20 cellular contexts compared by ENCODE assay signal in genomic region chr10:13399752-13400151, GRCh38. TPM values are rescaled to one million over a fixed set of nuclear protein-coding genes. Genes with fewer than 3 reads are reported as not detected.
A peak's percentile ranks its signal among the peaks of the same experiment; 100 is the strongest.
DNase-seq lines count a peak whose midpoint lies in the region; FAIRE-seq and TF ChIP-seq lines count a peak whose summit lies in the region.
"Had no signal": no experiment of that assay in that cellular context is flagged by ENCODE, and none has a peak within 500 bp of the region (broad histone marks: within the 10 kb centered on the region; RNA-seq: fewer than 3 reads in every experiment).

No MANE protein-coding gene starts in this region.

- no peaks in the 10 kb centered on the region for H3K27me3 ChIP-seq in H1 (replicated peaks in 1 of 4; ENCODE audit: control insufficient read depth in 3 of 4, extremely low read depth in 1 of 4, insufficient read depth in 3 of 4, low read length in 3 of 4)
- no peaks in the 10 kb centered on the region for H3K27me3 ChIP-seq in SK-N-SH (ENCODE audit: insufficient read depth)
- H3K27me3 ChIP-seq: BE2C, BLaER1 had no signal

- TF ChIP-seq POLR2A in H1 (IDR thresholded peaks at IDR 0.05; ENCODE audit: control extremely low read depth in 1 of 2, low read depth in 2 of 2, low read length in 2 of 2), result no peak

- H4K91ac ChIP-seq in H1 (replicated peaks; ENCODE audit: insufficient read length, low read length), result no peak overlapping the region

- no peak overlapping the region for H3K14ac ChIP-seq in H1 (ENCODE audit: insufficient read length)

- no peaks in the 10 kb centered on the region for H3K23me2 ChIP-seq in H1 (ENCODE audit: low read depth, low read length)

- H3K9me3 ChIP-seq in H1 (ENCODE audit: insufficient read depth in 2 of 2, low read depth in 1 of 2, low read length in 1 of 2), result peaks cover 5 to 6% of the 10 kb centered on the region in 2 experiments; a peak in 3 of 4 replicates
- no peaks in the 10 kb centered on the region for H3K9me3 ChIP-seq in SK-N-SH
- H3K9me3 ChIP-seq: BE2C had no signal

- H3K4ac ChIP-seq in H1 (replicated peaks; ENCODE audit: insufficient read length, low read depth, low read length), result peak overlapping the region; percentile 36

- TF ChIP-seq RAD21 in H1 (IDR thresholded peaks at IDR 0.05 in 1 of 2, conservative IDR thresholded peaks at IDR 0.05 in 1 of 2; ENCODE audit: low read depth in 2 of 2, low read length in 2 of 2), result no peak
- no peak for TF ChIP-seq RAD21 in SK-N-SH (IDR thresholded peaks at IDR 0.05; ENCODE audit: low read length)

- no peaks in the 10 kb centered on the region for H4K20me1 ChIP-seq in H1 (replicated peaks in 1 of 2; ENCODE audit: control insufficient read depth in 1 of 2, insufficient read depth in 2 of 2, low read length in 2 of 2)
- no peaks in the 10 kb centered on the region for H4K20me1 ChIP-seq in SK-N-SH (ENCODE audit: insufficient read depth)
- H4K20me1 ChIP-seq: BLaER1 had no signal

- TF ChIP-seq CTCF in C4-2B (conservative IDR thresholded peaks at IDR 0.05), result no peak
- TF ChIP-seq CTCF in LNCaP clone FGC (IDR thresholded peaks at IDR 0.05; ENCODE audit: control insufficient read depth, extremely low read depth, insufficient read depth), result no peak
- no peak for TF ChIP-seq CTCF in H1 (IDR thresholded peaks at IDR 0.05; ENCODE audit: control extremely low read depth in 1 of 3, insufficient read depth in 1 of 3, low read depth in 1 of 3, low read length in 3 of 3)
- TF ChIP-seq CTCF in SK-N-SH (IDR thresholded peaks at IDR 0.05), result no peak

- peaks cover 0 to 10% (median 1%) of the 10 kb centered on the region in 4 experiments; a peak in 3 of 7 replicates for H3K4me1 ChIP-seq in H1 (replicated peaks in 1 of 4; ENCODE audit: control insufficient read depth in 3 of 4, insufficient read depth in 4 of 4, low read length in 3 of 4)
- no peaks in the 10 kb centered on the region for H3K4me1 ChIP-seq in SK-N-SH (ENCODE audit: control insufficient read depth in 1 of 2, insufficient read depth in 2 of 2, low read depth in 1 of 2, low read length in 1 of 2)
- H3K4me1 ChIP-seq: BE2C, BLaER1 had no signal

- H3F3A ChIP-seq in SK-N-SH (replicated peaks; ENCODE audit: insufficient read depth), result no peaks in the 10 kb centered on the region

- no peak overlapping the region for H4K5ac ChIP-seq in H1 (ENCODE audit: insufficient read length, low read depth, low read length)

- TF ChIP-seq EP300 in H1 (IDR thresholded peaks at IDR 0.05; ENCODE audit: borderline replicate concordance in 1 of 2, low read depth in 2 of 2, low read length in 2 of 2), result no peak
- TF ChIP-seq EP300 in SK-N-SH (IDR thresholded peaks at IDR 0.05; ENCODE audit: borderline replicate concordance in 1 of 2, low read depth in 1 of 2, low read length in 1 of 2), result no peak

- no peak overlapping the region for H2AK5ac ChIP-seq in H1 (ENCODE audit: low read depth, low read length)

- no peak overlapping the region for H2BK120ac ChIP-seq in H1 (replicated peaks; ENCODE audit: low read depth, low read length)

- H3K4me2 ChIP-seq in H1 (ENCODE audit: insufficient read depth in 1 of 2, low read depth in 2 of 2, low read length in 2 of 2) (no peak overlapping the region), SK-N-SH (no peak overlapping the region)
- H3K4me2 ChIP-seq: BLaER1 had no signal

- H3K9ac ChIP-seq in H1 (replicated peaks in 1 of 4; ENCODE audit: extremely low read depth in 1 of 4, low read depth in 3 of 4, low read length in 3 of 4) (no peak overlapping the region), SK-N-SH (no peak overlapping the region)
- H3K9ac ChIP-seq: BLaER1 had no signal

- H3K4me3 ChIP-seq in LNCaP clone FGC (ENCODE audit: low read depth, low read length) (no peak overlapping the region), H1 (ENCODE audit: extremely low read depth in 1 of 4, insufficient read depth in 2 of 4, low read depth in 3 of 4, low read length in 4 of 4) (no peak overlapping the region), SK-N-SH (ENCODE audit: low read depth in 2 of 2, low read length in 1 of 2) (no peak overlapping the region)
- H3K4me3 ChIP-seq: BLaER1 had no signal

- H4K8ac ChIP-seq in H1 (ENCODE audit: extremely low read depth, insufficient read depth, low read length), result no peak overlapping the region

- H2BK12ac ChIP-seq in H1 (ENCODE audit: low read depth, low read length), result no peak overlapping the region

- no peak for FAIRE-seq in H1 (lab: Jason Lieb, UNC)
- FAIRE-seq: A204.1, D721Med, G401.6, GM12891, GM19239 had no signal

- H3K79me2 ChIP-seq in H1 (ENCODE audit: control insufficient read depth in 1 of 2, insufficient read depth in 2 of 2, low read length in 2 of 2) (no peaks in the 10 kb centered on the region), SK-N-SH (ENCODE audit: insufficient read depth) (no peaks in the 10 kb centered on the region)

- H2AFZ ChIP-seq in H1 (ENCODE audit: low read length), result no peak overlapping the region
- H2AFZ ChIP-seq in SK-N-SH (ENCODE audit: low read depth), result no peak overlapping the region

- peak; percentile 91 for DNase-seq in LNCaP clone FGC (ENCODE audit: low read depth)
- no peak for DNase-seq in H1 (ENCODE audit: low read depth in 1 of 2, low spot score in 2 of 2)
- no peak for DNase-seq in stimulated activated CD4-positive, alpha-beta T cell treated with anti-CD3 and anti-CD28 coated beads, Interleukin-12 subunit alpha, Interleukin-12 subunit beta, amount 100 ng/mL, for 4 hours
- DNase-seq in SK-N-SH, result no peak
- DNase-seq: 8988T; ACHN; BE2C; C1 segment of cervical spinal cord; Calu3; CD4-positive, alpha-beta T cell; CD8-positive, alpha-beta T cell; DMS79 treated with DMSO at 0.1 percent for 48 hours; GF-D8 had no signal

- H2BK20ac ChIP-seq in H1 (ENCODE audit: low read length), result no peak overlapping the region

- H3K36me3 ChIP-seq in H1 (ENCODE audit: control insufficient read depth in 2 of 4, insufficient read depth in 4 of 4, low read length in 3 of 4) (peaks cover 0 to 6% (median 0%) of the 10 kb centered on the region in 4 experiments; a peak in 1 of 8 replicates), SK-N-SH (replicated peaks in 1 of 2; ENCODE audit: control insufficient read depth in 1 of 2, insufficient read depth in 2 of 2, low read length in 1 of 2) (no peaks in the 10 kb centered on the region)
- H3K36me3 ChIP-seq: BE2C, BLaER1 had no signal

- 86% methylated on average over 2 of the region's 2 CpGs; no CpG with 5 or more reads in 1 of the 2 experiments for WGBS in H1 (ENCODE audit: extremely low coverage in 1 of 2, insufficient coverage in 1 of 2, insufficient read length in 1 of 2, insufficient replicate concordance in 2 of 2, low coverage in 1 of 2, low lambda C conversion rate in 2 of 2, missing lambda C conversion rate in 1 of 2), 2 experiments
- WGBS in SK-N-SH (ENCODE audit: low lambda C conversion rate), result 30% methylated on average over 2 of the region's 2 CpGs

- no peak overlapping the region for H3K18ac ChIP-seq in H1 (ENCODE audit: extremely low read depth, low read length)

- CTCF ChIA-PET in H1 (lab: Charles Lee; ENCODE audit: partially characterized antibody) (interaction anchor here (0.8 to 3.7 kb wide), 5 partner anchors 14 to 47 kb away, joined by 3 to 22 read pairs (median 6); no protein-coding TSS in a partner anchor), SK-N-SH (lab: Yijun Ruan, JAX) (interaction anchor here (1.3 to 1.8 kb wide), 2 partner anchors 28 to 40 kb away, joined by 4 to 5 read pairs; no protein-coding TSS in a partner anchor)

- H3K79me1 ChIP-seq in H1 (ENCODE audit: low read depth, low read length), result no peaks in the 10 kb centered on the region

- POLR2A ChIA-PET in H1 (lab: Charles Lee; ENCODE audit: partially characterized antibody), result interaction anchor here (1.5 to 4.5 kb wide), 2 partner anchors 15 to 50 kb away, joined by 3 to 14 read pairs; no protein-coding TSS in a partner anchor
- POLR2A ChIA-PET in SK-N-SH (lab: Yijun Ruan, JAX), result no interaction called here

- H3K9me2 ChIP-seq in SK-N-SH, result no peaks in the 10 kb centered on the region

- no peak overlapping the region for H2BK15ac ChIP-seq in H1 (ENCODE audit: low read length)

- H3K56ac ChIP-seq in H1 (replicated peaks; ENCODE audit: insufficient read length, low read depth, low read length), result no peak overlapping the region

- H3K23ac ChIP-seq in H1 (ENCODE audit: insufficient read length), result no peak overlapping the region

- peak overlapping the region; percentile 79 for H3K27ac ChIP-seq in C4-2B
- no peak overlapping the region for H3K27ac ChIP-seq in H1 (ENCODE audit: low read depth, low read length)
- H3K27ac ChIP-seq in SK-N-SH (ENCODE audit: low read depth in 2 of 2, low read length in 1 of 2), result no peak overlapping the region
- H3K27ac ChIP-seq: BLaER1 had no signal

- no peak overlapping the region for H2BK5ac ChIP-seq in H1 (ENCODE audit: low read depth, low read length)

TF ChIP-seq in H1, 55 proteins besides CTCF, POLR2A, EP300 and RAD21:
- TF ChIP-seq ATF3 (IDR thresholded peaks at IDR 0.05; ENCODE audit: insufficient read depth, low read depth, low read length) (no peak), HDAC6 (IDR thresholded peaks at IDR 0.05; ENCODE audit: low read depth, low read length) (no peak), FOSL1 (IDR thresholded peaks at IDR 0.05; ENCODE audit: insufficient read depth, low read depth, low read length) (no peak)

TF ChIP-seq in SK-N-SH, 30 proteins besides CTCF, POLR2A, EP300 and RAD21 (continues in another document):
- no peak for TF ChIP-seq NFIC (IDR thresholded peaks at IDR 0.05; ENCODE audit: borderline replicate concordance)
- no peak for TF ChIP-seq SIN3A (IDR thresholded peaks at IDR 0.05; ENCODE audit: borderline replicate concordance, low read depth, low read length)
- TF ChIP-seq TAF1 (IDR thresholded peaks at IDR 0.05; ENCODE audit: borderline replicate concordance, low read depth, low read length), result no peak
- TF ChIP-seq RFX5 (IDR thresholded peaks at IDR 0.05; ENCODE audit: low read length), result no peak
- no peak for TF ChIP-seq TCF12 (IDR thresholded peaks at IDR 0.05)
- TF ChIP-seq MXI1 (IDR thresholded peaks at IDR 0.05; ENCODE audit: low read depth, low read length), result no peak
- no peak for TF ChIP-seq POLR2AphosphoS5 (IDR thresholded peaks at IDR 0.05; ENCODE audit: low read depth, low read length)

RNA-seq across cellular contexts. Expression of gene SEPHS1, which starts 51.7 kb away (rescaled TPM):
- total RNA-seq in H1 (2021; fragmentation: NEBNext Ultra II Directional; extraction: Animal tissue kit (Norgen Biotek cat#: 25700)), result 633 and 683 TPM in 2 replicates
- polyA plus RNA-seq in H1 (2011; rRNA removed), result 226 and 270 TPM in 2 replicates
- 306 TPM for polyA plus RNA-seq in H1 (2011; cell fraction: cytosol; rRNA removed)
- polyA plus RNA-seq in H1 (2011; cell fraction: nucleus; rRNA removed), result 172 TPM
- 405 to 543 TPM (median 471 TPM) in 4 replicates for polyA plus RNA-seq in H1 (2012, experiment 1 of 2)
- polyA plus RNA-seq in H1 (2012, experiment 2 of 2), result 233 TPM
- 405 TPM for polyA plus RNA-seq in H1 (2013, experiment 1 of 2)
- 460 TPM for polyA plus RNA-seq in H1 (2013, experiment 2 of 2)
- 647 and 831 TPM in 2 replicates for polyA minus RNA-seq in H1 (2011; rRNA and poly(A)+ RNA removed)
- 256 TPM for polyA minus RNA-seq in H1 (2011; cell fraction: cytosol; rRNA and poly(A)+ RNA removed)
- polyA minus RNA-seq in H1 (2011; cell fraction: nucleus; rRNA and poly(A)+ RNA removed), result 193 TPM
- polyA plus RNA-seq in SK-N-SH (2012; rRNA removed), result 64.8 and 79.8 TPM in 2 replicates
- 62.8 and 85.9 TPM in 2 replicates for polyA plus RNA-seq in SK-N-SH (2012; cell fraction: cytosol; rRNA removed)
- 37.6 and 59.0 TPM in 2 replicates for polyA plus RNA-seq in SK-N-SH (2012; cell fraction: nucleus; rRNA removed)
